In genomic region chrX:138026211-138026610, GRCh38 we compare ENCODE assay signal across 8 cellular contexts.
DNase-seq lines count a peak whose midpoint lies in the region; ATAC-seq and TF ChIP-seq lines count a peak whose summit lies in the region.

No MANE protein-coding gene starts in this region.

- no peak overlapping the region for H3K27ac Mint-ChIP-seq in osteocyte (ENCODE audit: unreplicated experiment)

- no peaks in the 10 kb centered on the region for H3K4me1 Mint-ChIP-seq in osteocyte (ENCODE audit: unreplicated experiment)

- no peaks in the 10 kb centered on the region for H3K27me3 Mint-ChIP-seq in osteocyte (ENCODE audit: unreplicated experiment)

- no peaks in the 10 kb centered on the region for H3K36me3 Mint-ChIP-seq in osteocyte (ENCODE audit: unreplicated experiment)

- peak; percentile 92 for ATAC-seq in GM18511 (IDR thresholded peaks at IDR 0.05; ENCODE audit: unreplicated experiment)
- peak; percentile 87 for ATAC-seq in HG03159 (IDR thresholded peaks at IDR 0.05; ENCODE audit: unreplicated experiment)
- ATAC-seq in HG03280 (IDR thresholded peaks at IDR 0.05; ENCODE audit: unreplicated experiment) = no peak

- TF ChIP-seq CTCF in VCaP (conservative IDR thresholded peaks at IDR 0.05) (peak; percentile 78), osteocyte (IDR thresholded peaks at IDR 0.05) (peak; percentile 13)

- no peak overlapping the region for H3K4me3 Mint-ChIP-seq in osteocyte (ENCODE audit: unreplicated experiment)

- peaks cover 38% of the 10 kb centered on the region for H3K9me3 Mint-ChIP-seq in osteocyte (ENCODE audit: unreplicated experiment)

- DNase-seq in osteocyte (ENCODE audit: extremely low spot score, unreplicated experiment) (no peak), substantia nigra (lab: John Stamatoyannopoulos, UW) (no peak), NCI-H524 treated with DMSO at 0.1 percent for 48 hours (lab: John Stamatoyannopoulos, UW) (no peak)
- DNase-seq in stimulated activated CD4-positive, alpha-beta T cell treated with anti-CD3 and anti-CD28 coated beads, Interleukin-4, amount 100 ng/mL, for 24 hours = no peak

- H3K27ac ChIP-seq in VCaP (no peak overlapping the region), substantia nigra (ENCODE audit: low read depth, low read length, poor library complexity, severe bottlenecking) (no peak overlapping the region)
